29 cellular contexts compared by ENCODE assay signal in genomic region chr14:102646615-102647014, GRCh38. TPM values are rescaled to one million over a fixed set of nuclear protein-coding genes. Genes with fewer than 3 reads are reported as not detected.
A peak's percentile ranks its signal among the peaks of the same experiment; 100 is the strongest.
DNase-seq lines count a peak whose midpoint lies in the region; ATAC-seq, FAIRE-seq and TF ChIP-seq lines count a peak whose summit lies in the region.
"Had no signal": no experiment of that assay in that cellular context is flagged by ENCODE, and none has a peak within 500 bp of the region (broad histone marks: within the 10 kb centered on the region; RNA-seq: fewer than 3 reads in every experiment).

No MANE protein-coding gene starts in this region.

- intact Hi-C loops in PC-3 (cut with micrococcal nuclease): no loop called here

- no TSS peak for BruUV-seq in PC-3 (replicated peaks; lab: Mats Ljungman, UMichigan)

- H3K4me1 ChIP-seq in BLaER1 treated with 17β-estradiol and CSF1 and Interleukin-3, amounts not matched to agents 10 nM and 100 nM: peaks cover 38 to 93% (median 68%) of the 10 kb centered on the region in 10 experiments
- H3K4me1 ChIP-seq in PC-3 (ENCODE audit: insufficient read depth, low read length): peaks cover 5% of the 10 kb centered on the region; the same call in 1 of the 2 replicates
- H3K4me1 ChIP-seq: colonic mucosa, right lobe of liver had no signal

- TF ChIP-seq CTCF in PC-3 (conservative IDR thresholded peaks at IDR 0.05; ENCODE audit: low read depth, low read length) (no peak), endothelial cell (IDR thresholded peaks at IDR 0.05; ENCODE audit: unreplicated experiment) (no peak)

- no peaks in the 10 kb centered on the region for H3F3A ChIP-seq in PC-3 (ENCODE audit: low read length, unreplicated experiment)

- H3K4me1 Mint-ChIP-seq in endothelial cell (ENCODE audit: unreplicated experiment): peaks cover 63% of the 10 kb centered on the region
- peaks cover 54% of the 10 kb centered on the region for H3K4me1 Mint-ChIP-seq in activated T-helper 17 cell treated with anti-CD3 and anti-CD28 coated beads, Interleukin-2, amount 50 U/mL, for 72 hours
- H3K4me1 Mint-ChIP-seq in naive thymus-derived CD8-positive, alpha-beta T cell: peaks cover 47 to 85% (median 71%) of the 10 kb centered on the region in 4 donors

- peaks cover 8% of the 10 kb centered on the region for H3K27me3 Mint-ChIP-seq in endothelial cell (ENCODE audit: unreplicated experiment)
- H3K27me3 Mint-ChIP-seq in activated T-helper 17 cell treated with anti-CD3 and anti-CD28 coated beads, Interleukin-2, amount 50 U/mL, for 72 hours: no peaks in the 10 kb centered on the region
- H3K27me3 Mint-ChIP-seq in naive thymus-derived CD8-positive, alpha-beta T cell: no peaks in the 10 kb centered on the region
- H3K27me3 Mint-ChIP-seq: activated T-cell treated with anti-CD3 and anti-CD28 coated beads, Interleukin-2, amount 50 U/mL, for 24 hours; CD4-positive, alpha-beta memory T cell had no signal

- POLR2A ChIA-PET in PC-3 (lab: Charles Lee; ENCODE audit: unreplicated experiment): no interaction called here
- POLR2A ChIA-PET in naive thymus-derived CD8-positive, alpha-beta T cell (lab: Charles Lee): interaction anchor here (0.6 kb wide), 1 partner anchor 105 kb away, joined by 3 read pairs; no protein-coding TSS in a partner anchor

- H3K36me3 ChIP-seq in BLaER1 treated with 17β-estradiol and CSF1 and Interleukin-3, amounts not matched to agents 10 nM and 100 nM: peaks cover 0 to 33% (median 16%) of the 10 kb centered on the region in 11 experiments; a peak in 16 of 22 replicates
- no peaks in the 10 kb centered on the region for H3K36me3 ChIP-seq in PC-3 (ENCODE audit: low read depth, low read length)
- H3K36me3 ChIP-seq: colonic mucosa, right lobe of liver, thyroid gland had no signal

- DNase-seq in GM19239 (ENCODE audit: insufficient read length, low spot score) (no peak), PC-3 (no peak), endothelial cell (ENCODE audit: low spot score) (no peak)
- DNase-seq in naive thymus-derived CD8-positive, alpha-beta T cell: no peak
- DNase-seq: activated CD4-positive, alpha-beta T cell treated with anti-CD3 and anti-CD28 coated beads for 4 hours; activated naive CD4-positive, alpha-beta T cell treated with Interleukin-2 at 50 U/mL for 16 hours; activated T-cell treated with anti-CD3 and anti-CD28 coated beads, Interleukin-2, amount 50 U/mL, for 24 hours; amniotic stem cell; CD4-positive, alpha-beta memory T cell; colonic mucosa; DMS153; GDM1; GOT3; NCI-H2171; NCI-H524 treated with DMSO at 0.1 percent for 48 hours; posterior cingulate gyrus; right lobe of liver; SHP77 treated with DMSO at 0.1 percent for 48 hours; stimulated activated naive CD8-positive, alpha-beta T cell treated with anti-CD3 and anti-CD28 coated beads, Interleukin-15, Interleukin-2, amounts not matched to agents 100 U/mL and 50 U/mL, for 24 hours; thyroid gland had no signal

- no peaks in the 10 kb centered on the region for H3K9me2 ChIP-seq in PC-3 (replicated peaks; ENCODE audit: low read length)

- no peak overlapping the region for H2AFZ ChIP-seq in PC-3 (ENCODE audit: low read length)

- CTCF ChIA-PET in PC-3 (lab: Charles Lee): no interaction called here

- peaks cover 99% of the 10 kb centered on the region for H3K79me2 ChIP-seq in PC-3 (ENCODE audit: low read length)

- H3K27ac ChIP-seq in BLaER1 treated with 17β-estradiol and CSF1 and Interleukin-3, amounts not matched to agents 10 nM and 100 nM: peak overlapping the region in 7 of 11 experiments; percentile 20 to 61 (median 42); a peak in 8 of 22 replicates
- no peak overlapping the region for H3K27ac ChIP-seq in PC-3 (ENCODE audit: low read length)
- H3K27ac ChIP-seq: colonic mucosa, KMS-11, right lobe of liver, thyroid gland had no signal

- H3K4me3 Mint-ChIP-seq in endothelial cell (ENCODE audit: unreplicated experiment): peak overlapping the region; percentile 11
- H3K4me3 Mint-ChIP-seq in activated T-helper 17 cell treated with anti-CD3 and anti-CD28 coated beads, Interleukin-2, amount 50 U/mL, for 72 hours: no peak overlapping the region
- no peak overlapping the region for H3K4me3 Mint-ChIP-seq in naive thymus-derived CD8-positive, alpha-beta T cell
- H3K4me3 Mint-ChIP-seq: activated T-cell treated with anti-CD3 and anti-CD28 coated beads, Interleukin-2, amount 50 U/mL, for 24 hours; CD4-positive, alpha-beta memory T cell; neural crest cell had no signal

- H3K27me3 ChIP-seq in BLaER1 treated with 17β-estradiol and CSF1 and Interleukin-3, amounts not matched to agents 10 nM and 100 nM: no peaks in the 10 kb centered on the region
- no peaks in the 10 kb centered on the region for H3K27me3 ChIP-seq in PC-3 (ENCODE audit: low read length)
- H3K27me3 ChIP-seq: colonic mucosa, right lobe of liver, thyroid gland had no signal

- peak; percentile 21 for FAIRE-seq in GM19239 (lab: Jason Lieb, UNC)
- FAIRE-seq: bronchial epithelial cell, GM18507, keratinocyte had no signal

- H3K4me3 ChIP-seq in BLaER1 treated with 17β-estradiol and CSF1 and Interleukin-3, amounts not matched to agents 10 nM and 100 nM: no peak overlapping the region
- no peak overlapping the region for H3K4me3 ChIP-seq in PC-3 (ENCODE audit: low read length)
- H3K4me3 ChIP-seq: colonic mucosa, right lobe of liver, thyroid gland had no signal

- ATAC-seq in PC-3: 0 out of 2 replicates have a peak, but pooled peaks have one; percentile 14
- ATAC-seq in activated T-helper 17 cell treated with anti-CD3 and anti-CD28 coated beads, Interleukin-2, amount 50 U/mL, for 72 hours (replicated peaks): no peak
- no peak for ATAC-seq in GM21390 (IDR thresholded peaks at IDR 0.05; ENCODE audit: unreplicated experiment)
- ATAC-seq in HG03469 (IDR thresholded peaks at IDR 0.05; ENCODE audit: unreplicated experiment): no peak
- no peak for ATAC-seq in naive thymus-derived CD8-positive, alpha-beta T cell
- ATAC-seq: right lobe of liver had no signal

- peaks cover 8% of the 10 kb centered on the region for H3K36me3 Mint-ChIP-seq in endothelial cell (ENCODE audit: low read depth, unreplicated experiment)
- H3K36me3 Mint-ChIP-seq in activated T-helper 17 cell treated with anti-CD3 and anti-CD28 coated beads, Interleukin-2, amount 50 U/mL, for 72 hours (ENCODE audit: low read depth): no peaks in the 10 kb centered on the region
- H3K36me3 Mint-ChIP-seq in naive thymus-derived CD8-positive, alpha-beta T cell: peaks cover 0 to 4% (median 0%) of the 10 kb centered on the region in 3 donors
- H3K36me3 Mint-ChIP-seq: CD4-positive, alpha-beta memory T cell had no signal

- peaks cover 96 to 99% (median 99%) of the 10 kb centered on the region in 11 experiments for H4K20me1 ChIP-seq in BLaER1 treated with 17β-estradiol and CSF1 and Interleukin-3, amounts not matched to agents 10 nM and 100 nM
- peaks cover 62% of the 10 kb centered on the region for H4K20me1 ChIP-seq in PC-3 (ENCODE audit: low read length)

- H3K4me2 ChIP-seq in BLaER1 treated with 17β-estradiol and CSF1 and Interleukin-3, amounts not matched to agents 10 nM and 100 nM: peak overlapping the region in 10 of 11 experiments; percentile 11 to 91 (median 68); a peak in 15 of 22 replicates
- no peak overlapping the region for H3K4me2 ChIP-seq in PC-3 (ENCODE audit: low read length)
- H3K4me2 ChIP-seq: KMS-11 had no signal

- 0 out of 22 replicates have a peak, but pooled peaks cover 0 to 6% (median 0%) of the 10 kb centered on the region in 11 experiments for H3K9me3 ChIP-seq in BLaER1 treated with 17β-estradiol and CSF1 and Interleukin-3, amounts not matched to agents 10 nM and 100 nM (replicated peaks in 1 of 11)
- H3K9me3 ChIP-seq in PC-3 (ENCODE audit: low read length): no peaks in the 10 kb centered on the region
- H3K9me3 ChIP-seq: colonic mucosa, right lobe of liver, thyroid gland had no signal

- no peaks in the 10 kb centered on the region for H3K9me3 Mint-ChIP-seq in endothelial cell (ENCODE audit: unreplicated experiment)
- no peaks in the 10 kb centered on the region for H3K9me3 Mint-ChIP-seq in activated T-helper 17 cell treated with anti-CD3 and anti-CD28 coated beads, Interleukin-2, amount 50 U/mL, for 72 hours
- no peaks in the 10 kb centered on the region for H3K9me3 Mint-ChIP-seq in naive thymus-derived CD8-positive, alpha-beta T cell
- H3K9me3 Mint-ChIP-seq: activated T-cell treated with anti-CD3 and anti-CD28 coated beads, Interleukin-2, amount 50 U/mL, for 24 hours; CD4-positive, alpha-beta memory T cell; neural crest cell had no signal

- 0 out of 22 replicates have a peak overlapping the region, but pooled peaks of 1 of the 11 experiments have one; percentile 11 for H3K9ac ChIP-seq in BLaER1 treated with 17β-estradiol and CSF1 and Interleukin-3, amounts not matched to agents 10 nM and 100 nM
- H3K9ac ChIP-seq in PC-3 (ENCODE audit: low read length): no peak overlapping the region
- H3K9ac ChIP-seq: KMS-11 had no signal

- H3K27ac Mint-ChIP-seq in endothelial cell (ENCODE audit: unreplicated experiment): peak overlapping the region; percentile 64
- H3K27ac Mint-ChIP-seq in activated T-helper 17 cell treated with anti-CD3 and anti-CD28 coated beads, Interleukin-2, amount 50 U/mL, for 72 hours: no peak overlapping the region
- no peak overlapping the region for H3K27ac Mint-ChIP-seq in naive thymus-derived CD8-positive, alpha-beta T cell

RNA-seq across cellular contexts. Expression of gene RCOR1, which starts 54.2 kb away (rescaled TPM):
- 22.2 and 23.4 TPM in 2 replicates for total RNA-seq in PC-3 (2014; rRNA removed)
- 51.6 TPM for total RNA-seq in endothelial cell (ENCODE audit: unreplicated experiment)
- 10 to 100 TPM; 16.4 to 23.6 TPM for total RNA-seq in activated T-helper 17 cell treated with anti-CD3 and anti-CD28 coated beads, Interleukin-2, amount 50 U/mL, for 72 hours
- 10 to 100 TPM; 21.7 to 24.0 TPM for total RNA-seq in naive thymus-derived CD8-positive, alpha-beta T cell
- polyA plus RNA-seq in naive thymus-derived CD8-positive, alpha-beta T cell: 1 to 10 TPM in 2 of 3 donors, under 1 TPM in 1; 0.43 to 1.2 (median 1.2) TPM
